1 cellular context compared by ENCODE assay signal in genomic region chr7:132456418-132456817, GRCh38.
A peak's percentile ranks its signal among the peaks of the same experiment; 100 is the strongest.
TF ChIP-seq lines count a peak whose summit lies in the region.

No MANE protein-coding gene starts in this region.

TF ChIP-seq in K562, 482 proteins besides CTCF, POLR2A, EP300 and RAD21 (continued from another document):
- TF ChIP-seq HMBOX1 (IDR thresholded peaks at IDR 0.05) (0 out of 2 replicates have a peak, but pooled peaks have one; percentile 19), RHOXF2B (CRISPR knock-in tag; conservative IDR thresholded peaks at IDR 0.05) (no peak)
